18 cellular contexts compared by ENCODE assay signal in genomic region chr1:111633736-111634135, GRCh38.
"Had no signal": no experiment of that assay in that cellular context is flagged by ENCODE, and none has a peak within 500 bp of the region (broad histone marks: within the 10 kb centered on the region; RNA-seq: fewer than 3 reads in every experiment).

No MANE protein-coding gene starts in this region.

- ATAC-seq: left lobe of liver; stimulated activated naive CD8-positive, alpha-beta T cell treated with anti-CD3 and anti-CD28 coated beads, Interleukin-15, amount 100 ng/mL, for 72 hours; T-cell had no signal

- H3K36me3 ChIP-seq: cardiac muscle cell, esophagus squamous epithelium, ovary, thoracic aorta had no signal

- H3K27me3 Mint-ChIP-seq: activated B cell treated with CpG ODN at 0.5 μM for 24 hours; activated CD4-positive, alpha-beta T cell treated with anti-CD3 and anti-CD28 coated beads, Interleukin-2, amount 10 ng/mL, durations not matched to agents 24 days and 14 days; stimulated activated naive CD8-positive, alpha-beta T cell treated with anti-CD3 and anti-CD28 coated beads, Interleukin-15, amount 100 ng/mL, for 72 hours; T-cell had no signal

- H3K4me3 ChIP-seq: cardiac muscle cell, esophagus squamous epithelium, ovary, thoracic aorta had no signal

- H3K27me3 ChIP-seq: cardiac muscle cell, esophagus squamous epithelium, ovary had no signal

- H3K4me3 Mint-ChIP-seq: activated B cell treated with CpG ODN at 0.5 μM for 24 hours; activated CD4-positive, alpha-beta T cell treated with anti-CD3 and anti-CD28 coated beads, Interleukin-2, amount 10 ng/mL, durations not matched to agents 24 days and 14 days; nephron progenitor cell; stimulated activated naive CD8-positive, alpha-beta T cell treated with anti-CD3 and anti-CD28 coated beads, Interleukin-15, amount 100 ng/mL, for 72 hours had no signal

- H3K27ac Mint-ChIP-seq: nephron progenitor cell; stimulated activated naive CD8-positive, alpha-beta T cell treated with anti-CD3 and anti-CD28 coated beads, Interleukin-15, amount 100 ng/mL, for 72 hours had no signal

- H3K27ac ChIP-seq: cardiac muscle cell, esophagus squamous epithelium, ovary, thoracic aorta had no signal

- H3K9me3 ChIP-seq: esophagus squamous epithelium, ovary, thoracic aorta had no signal

- H3K9me3 Mint-ChIP-seq: activated B cell treated with CpG ODN at 0.5 μM for 24 hours; activated CD4-positive, alpha-beta T cell treated with anti-CD3 and anti-CD28 coated beads, Interleukin-2, amount 10 ng/mL, durations not matched to agents 24 days and 14 days; nephron progenitor cell; stimulated activated naive CD8-positive, alpha-beta T cell treated with anti-CD3 and anti-CD28 coated beads, Interleukin-15, amount 100 ng/mL, for 72 hours; T-cell had no signal

- DNase-seq: activated B cell treated with CpG ODN at 0.5 μM for 24 hours; activated CD4-positive, alpha-beta T cell treated with anti-CD3 and anti-CD28 coated beads, Interleukin-2, amount 10 ng/mL, durations not matched to agents 24 days and 14 days; activated gamma-delta T cell; activated T-cell treated with anti-CD3 and anti-CD28 coated beads, Interleukin-2, amount 50 U/mL, for 1 hour; esophagus squamous epithelium; foreskin fibroblast; head of caudate nucleus; islet precursor cell; mesenchymal stem cell; nephron progenitor cell; ovary; stimulated activated CD4-positive, alpha-beta T cell treated with anti-CD3 and anti-CD28 coated beads, Interleukin-4, amount 100 ng/mL, for 1 hour; stimulated activated CD8-positive, alpha-beta memory T cell treated with anti-CD3 and anti-CD28 coated beads, Interleukin-4, amount 100 ng/mL, for 48 hours; stimulated activated naive CD8-positive, alpha-beta T cell treated with anti-CD3 and anti-CD28 coated beads, Interleukin-15, amount 100 ng/mL, for 72 hours; T-cell had no signal
